32 cellular contexts compared by ENCODE assay signal in the genomic region with DNA sequence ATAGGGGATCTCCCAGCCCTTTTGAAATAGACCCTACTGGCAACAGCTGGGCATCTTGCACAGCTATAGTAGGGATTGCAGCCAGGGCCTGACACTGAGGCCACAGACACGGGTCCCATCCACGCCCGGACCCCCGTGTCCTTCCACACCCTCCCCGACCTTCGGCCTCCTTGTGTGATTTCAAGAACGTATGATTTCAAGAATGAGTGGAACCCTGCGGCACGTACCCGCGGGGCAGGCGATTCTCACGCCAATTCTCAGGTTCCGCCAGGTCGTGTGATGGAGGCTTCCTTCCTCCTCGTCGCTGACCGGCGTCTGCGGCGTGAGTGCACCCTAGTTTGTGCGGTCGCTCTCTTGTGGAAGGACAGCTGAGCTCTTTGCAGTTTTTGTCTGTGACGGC. TPM values are rescaled to one million over a fixed set of nuclear protein-coding genes. Genes with fewer than 3 reads are reported as not detected.
"Had no signal": no experiment of that assay in that cellular context is flagged by ENCODE, and none has a peak within 500 bp of the region (broad histone marks: within the 10 kb centered on the region; RNA-seq: fewer than 3 reads in every experiment).

No MANE protein-coding gene starts in this region.

- H3K4me3 ChIP-seq: ascending aorta, breast epithelium, cardiac muscle cell, esophagus muscularis mucosa, gastrocnemius medialis had no signal

- H3K27ac ChIP-seq: ascending aorta, breast epithelium, cardiac muscle cell, esophagus muscularis mucosa, foreskin keratinocyte, gastrocnemius medialis had no signal

- H3K27me3 Mint-ChIP-seq: activated CD4-positive, alpha-beta memory T cell treated with anti-CD3 and anti-CD28 coated beads, Interleukin-2, amount 10 ng/mL, durations not matched to agents 7 days and 5 days; activated CD4-positive, alpha-beta T cell treated with anti-CD3 and anti-CD28 coated beads, Interleukin-2, amount 10 ng/mL, durations not matched to agents 7 days and 5 days; activated naive CD4-positive, alpha-beta T cell treated with anti-CD3 and anti-CD28 coated beads, Interleukin-2, amount 10 ng/mL, durations not matched to agents 7 days and 5 days; activated naive CD8-positive, alpha-beta T cell treated with anti-CD3 and anti-CD28 coated beads, Interleukin-2, amount 10 ng/mL, durations not matched to agents 7 days and 5 days; activated T-cell treated with anti-CD3 and anti-CD28 coated beads, Interleukin-2, amount 50 U/mL, for 24 hours; brain; central memory CD8-positive, alpha-beta T cell; effector memory CD8-positive, alpha-beta T cell had no signal

- ATAC-seq: activated naive CD4-positive, alpha-beta T cell treated with anti-CD3 and anti-CD28 coated beads, Interleukin-2, amount 50 U/mL, for 72 hours; activated T-cell treated with anti-CD3 and anti-CD28 coated beads, Interleukin-2, amount 50 U/mL, for 72 hours; effector memory CD8-positive, alpha-beta T cell; foreskin keratinocyte; gastrocnemius medialis had no signal

- H3K9me3 ChIP-seq: ascending aorta, esophagus muscularis mucosa, gastrocnemius medialis had no signal

- H3K4me1 ChIP-seq: ascending aorta, breast epithelium, esophagus muscularis mucosa, foreskin keratinocyte, gastrocnemius medialis had no signal

- H3K36me3 ChIP-seq: ascending aorta, breast epithelium, cardiac muscle cell, gastrocnemius medialis had no signal

- H3K4me3 Mint-ChIP-seq: activated CD4-positive, alpha-beta memory T cell treated with anti-CD3 and anti-CD28 coated beads, Interleukin-2, amount 10 ng/mL, durations not matched to agents 7 days and 5 days; activated CD4-positive, alpha-beta T cell treated with anti-CD3 and anti-CD28 coated beads, Interleukin-2, amount 10 ng/mL, durations not matched to agents 7 days and 5 days; activated naive CD4-positive, alpha-beta T cell treated with anti-CD3 and anti-CD28 coated beads, Interleukin-2, amount 10 ng/mL, durations not matched to agents 7 days and 5 days; activated naive CD8-positive, alpha-beta T cell treated with anti-CD3 and anti-CD28 coated beads, Interleukin-2, amount 10 ng/mL, durations not matched to agents 7 days and 5 days; activated T-cell treated with anti-CD3 and anti-CD28 coated beads, Interleukin-2, amount 50 U/mL, for 24 hours; activated T-cell treated with anti-CD3 and anti-CD28 coated beads, Interleukin-2, amount 50 U/mL, for 72 hours; brain; central memory CD8-positive, alpha-beta T cell; effector memory CD8-positive, alpha-beta T cell had no signal

- H3K9me3 Mint-ChIP-seq: central memory CD8-positive, alpha-beta T cell; effector memory CD8-positive, alpha-beta T cell had no signal

- FAIRE-seq: colon had no signal

- H3K4me1 Mint-ChIP-seq: activated CD4-positive, alpha-beta memory T cell treated with anti-CD3 and anti-CD28 coated beads, Interleukin-2, amount 10 ng/mL, durations not matched to agents 7 days and 5 days; activated CD4-positive, alpha-beta T cell treated with anti-CD3 and anti-CD28 coated beads, Interleukin-2, amount 10 ng/mL, durations not matched to agents 7 days and 5 days; activated naive CD4-positive, alpha-beta T cell treated with anti-CD3 and anti-CD28 coated beads, Interleukin-2, amount 10 ng/mL, durations not matched to agents 7 days and 5 days; activated naive CD8-positive, alpha-beta T cell treated with anti-CD3 and anti-CD28 coated beads, Interleukin-2, amount 10 ng/mL, durations not matched to agents 7 days and 5 days; brain; central memory CD8-positive, alpha-beta T cell had no signal

- DNase-seq: activated CD4-positive, alpha-beta memory T cell treated with anti-CD3 and anti-CD28 coated beads, Interleukin-2, amount 10 ng/mL, durations not matched to agents 7 days and 5 days; activated CD4-positive, alpha-beta T cell treated with anti-CD3 and anti-CD28 coated beads for 4 hours; activated CD4-positive, alpha-beta T cell treated with anti-CD3 and anti-CD28 coated beads, Interleukin-2, amount 10 ng/mL, durations not matched to agents 7 days and 5 days; activated CD4-positive, alpha-beta T cell treated with anti-CD3 and anti-CD28 coated beads, Interleukin-2, amount 50 U/mL, for 4 hours; activated CD4-positive, CD25-positive, alpha-beta regulatory T cell; activated CD4-positive, CD25-positive, alpha-beta regulatory T cell treated with anti-CD3 and anti-CD28 coated beads, Interleukin-2, amount 50 U/mL, for 72 hours; activated CD8-positive, alpha-beta memory T cell treated with anti-CD3 and anti-CD28 coated beads, Interleukin-2, amount 50 U/mL, for 48 hours; activated gamma-delta T cell; activated naive CD4-positive, alpha-beta T cell; activated naive CD4-positive, alpha-beta T cell treated with anti-CD3 and anti-CD28 coated beads, Interleukin-2, amount 10 ng/mL, durations not matched to agents 7 days and 5 days; activated naive CD8-positive, alpha-beta T cell treated with anti-CD3 and anti-CD28 coated beads, Interleukin-2, amount 10 ng/mL, durations not matched to agents 7 days and 5 days; activated T-cell treated with anti-CD3 and anti-CD28 coated beads for 4 hours; activated T-cell treated with anti-CD3 and anti-CD28 coated beads, Interleukin-2, amount 50 U/mL, for 24 hours; activated T-cell treated with anti-CD3 and anti-CD28 coated beads, Interleukin-2, amount 50 U/mL, for 72 hours; cortex of kidney; dermis blood vessel endothelial cell; effector CD4-positive, alpha-beta T cell; effector memory CD8-positive, alpha-beta T cell; erythroblast; foreskin keratinocyte; gastrocnemius medialis; T-helper 2 cell had no signal

- H3K27ac Mint-ChIP-seq: activated CD4-positive, alpha-beta memory T cell treated with anti-CD3 and anti-CD28 coated beads, Interleukin-2, amount 10 ng/mL, durations not matched to agents 7 days and 5 days; activated CD4-positive, alpha-beta T cell treated with anti-CD3 and anti-CD28 coated beads, Interleukin-2, amount 10 ng/mL, durations not matched to agents 7 days and 5 days; activated naive CD4-positive, alpha-beta T cell treated with anti-CD3 and anti-CD28 coated beads, Interleukin-2, amount 10 ng/mL, durations not matched to agents 7 days and 5 days; activated naive CD8-positive, alpha-beta T cell treated with anti-CD3 and anti-CD28 coated beads, Interleukin-2, amount 10 ng/mL, durations not matched to agents 7 days and 5 days; activated T-cell treated with anti-CD3 and anti-CD28 coated beads, Interleukin-2, amount 50 U/mL, for 24 hours; activated T-cell treated with anti-CD3 and anti-CD28 coated beads, Interleukin-2, amount 50 U/mL, for 72 hours; brain had no signal

- H3K27me3 ChIP-seq: ascending aorta, breast epithelium, cardiac muscle cell, esophagus muscularis mucosa, foreskin keratinocyte, gastrocnemius medialis had no signal

RNA-seq across cellular contexts. Expression of a gene that starts 56.3 kb away (rescaled TPM):
- total RNA-seq: activated CD4-positive, alpha-beta memory T cell treated with anti-CD3 and anti-CD28 coated beads, Interleukin-2, amount 10 ng/mL, durations not matched to agents 7 days and 5 days; activated CD4-positive, alpha-beta T cell treated with anti-CD3 and anti-CD28 coated beads, Interleukin-2, amount 10 ng/mL, durations not matched to agents 7 days and 5 days; activated naive CD4-positive, alpha-beta T cell treated with anti-CD3 and anti-CD28 coated beads, Interleukin-2, amount 50 U/mL, for 72 hours; activated naive CD8-positive, alpha-beta T cell treated with anti-CD3 and anti-CD28 coated beads, Interleukin-2, amount 10 ng/mL, durations not matched to agents 7 days and 5 days; activated T-cell treated with anti-CD3 and anti-CD28 coated beads, Interleukin-2, amount 50 U/mL, for 72 hours; ascending aorta; breast epithelium; cardiac muscle cell; cerebellum; dermis blood vessel endothelial cell; esophagus muscularis mucosa; foreskin keratinocyte; gastrocnemius medialis; T-helper 1 cell treated with Interleukin-12 subunit alpha and Interleukin-12 subunit beta and Interleukin-4 antibody, amounts not matched to agents 30 ng/mL and 1 ng/mL, for 36 hours had no signal
- polyA plus RNA-seq: foreskin keratinocyte had no signal
